In genomic region chr19:35471075-35471474, GRCh38 we compare ENCODE assay signal across 20 cellular contexts. TPM values are rescaled to one million over a fixed set of nuclear protein-coding genes. Genes with fewer than 3 reads are reported as not detected.
"Had no signal": no experiment of that assay in that cellular context is flagged by ENCODE, and none has a peak within 500 bp of the region (broad histone marks: within the 10 kb centered on the region; RNA-seq: fewer than 3 reads in every experiment).

No MANE protein-coding gene starts in this region.

RNA-seq across cellular contexts. Expression of gene KRTDAP, which starts 19.2 kb away (rescaled TPM):
- total RNA-seq: activated naive CD4-positive, alpha-beta T cell treated with anti-CD3 and anti-CD28 coated beads for 36 hours; activated naive CD4-positive, alpha-beta T cell treated with anti-CD3 and anti-CD28 coated beads, Interleukin-2, amount 50 U/mL, for 72 hours; activated naive CD8-positive, alpha-beta T cell treated with anti-CD3 and anti-CD28 coated beads for 36 hours; activated naive CD8-positive, alpha-beta T cell treated with anti-CD3 and anti-CD28 coated beads, Interleukin-2, amount 10 ng/mL, durations not matched to agents 7 days and 5 days; activated T-cell treated with anti-CD3 and anti-CD28 coated beads, Interleukin-2, amount 50 U/mL, for 4 hours; activated T-cell treated with anti-CD3 and anti-CD28 coated beads, Interleukin-2, amount 50 U/mL, for 72 hours; activated T-helper 1 cell treated with anti-CD3 and anti-CD28 coated beads, Interleukin-12 subunit alpha, Interleukin-12 subunit beta, Interleukin-2, Interleukin-4 antibody, amounts not matched to agents 30 ng/mL and 10 ng/mL and 1 ng/mL, durations not matched to agents 14 hours and 24 hours and 36 hours; activated T-helper 17 cell treated with anti-CD3 and anti-CD28 coated beads, Interleukin-2, amount 50 U/mL, for 72 hours; activated T-helper 2 cell treated with anti-CD3 and anti-CD28 coated beads, Interferon-gamma antibody, Interleukin-2, Interleukin-4, amounts not matched to agents 10 μg/mL and 5 μg/mL and 100 μg/mL, durations not matched to agents 14 hours and 24 hours and 36 hours; adrenal gland; aorta; ascending aorta; astrocyte; body of pancreas; breast epithelium; bronchial epithelial cell; cardiac muscle cell; cardiac septum; cerebellum; chondrocyte had no signal
- polyA plus RNA-seq: adrenal gland, aorta had no signal

RNA-seq across cellular contexts. Expression of gene FFAR2, which starts 23.0 kb away (rescaled TPM):
- total RNA-seq: activated naive CD4-positive, alpha-beta T cell treated with anti-CD3 and anti-CD28 coated beads for 36 hours; activated naive CD4-positive, alpha-beta T cell treated with anti-CD3 and anti-CD28 coated beads, Interleukin-2, amount 50 U/mL, for 72 hours; activated naive CD8-positive, alpha-beta T cell treated with anti-CD3 and anti-CD28 coated beads for 36 hours; activated naive CD8-positive, alpha-beta T cell treated with anti-CD3 and anti-CD28 coated beads, Interleukin-2, amount 10 ng/mL, durations not matched to agents 7 days and 5 days; activated T-cell treated with anti-CD3 and anti-CD28 coated beads, Interleukin-2, amount 50 U/mL, for 4 hours; activated T-cell treated with anti-CD3 and anti-CD28 coated beads, Interleukin-2, amount 50 U/mL, for 72 hours; activated T-helper 1 cell treated with anti-CD3 and anti-CD28 coated beads, Interleukin-12 subunit alpha, Interleukin-12 subunit beta, Interleukin-2, Interleukin-4 antibody, amounts not matched to agents 30 ng/mL and 10 ng/mL and 1 ng/mL, durations not matched to agents 14 hours and 24 hours and 36 hours; activated T-helper 17 cell treated with anti-CD3 and anti-CD28 coated beads, Interleukin-2, amount 50 U/mL, for 72 hours; activated T-helper 2 cell treated with anti-CD3 and anti-CD28 coated beads, Interferon-gamma antibody, Interleukin-2, Interleukin-4, amounts not matched to agents 10 μg/mL and 5 μg/mL and 100 μg/mL, durations not matched to agents 14 hours and 24 hours and 36 hours; ascending aorta; astrocyte; body of pancreas; bronchial epithelial cell; cardiac muscle cell; cerebellum; chondrocyte had no signal
- polyA plus RNA-seq: cardiac muscle cell had no signal

RNA-seq across cellular contexts. Expression of gene DMKN, which starts 42.4 kb away (rescaled TPM):
- total RNA-seq: activated T-helper 1 cell treated with anti-CD3 and anti-CD28 coated beads, Interleukin-12 subunit alpha, Interleukin-12 subunit beta, Interleukin-2, Interleukin-4 antibody, amounts not matched to agents 30 ng/mL and 10 ng/mL and 1 ng/mL, durations not matched to agents 14 hours and 24 hours and 36 hours had no signal

RNA-seq across cellular contexts. Expression of gene SBSN, which starts 57.0 kb away (rescaled TPM):
- total RNA-seq: activated naive CD4-positive, alpha-beta T cell treated with anti-CD3 and anti-CD28 coated beads for 36 hours; activated naive CD4-positive, alpha-beta T cell treated with anti-CD3 and anti-CD28 coated beads, Interleukin-2, amount 50 U/mL, for 72 hours; activated naive CD8-positive, alpha-beta T cell treated with anti-CD3 and anti-CD28 coated beads for 36 hours; activated naive CD8-positive, alpha-beta T cell treated with anti-CD3 and anti-CD28 coated beads, Interleukin-2, amount 10 ng/mL, durations not matched to agents 7 days and 5 days; activated T-cell treated with anti-CD3 and anti-CD28 coated beads, Interleukin-2, amount 50 U/mL, for 4 hours; activated T-helper 1 cell treated with anti-CD3 and anti-CD28 coated beads, Interleukin-12 subunit alpha, Interleukin-12 subunit beta, Interleukin-2, Interleukin-4 antibody, amounts not matched to agents 30 ng/mL and 10 ng/mL and 1 ng/mL, durations not matched to agents 14 hours and 24 hours and 36 hours; activated T-helper 17 cell treated with anti-CD3 and anti-CD28 coated beads, Interleukin-2, amount 50 U/mL, for 72 hours; activated T-helper 2 cell treated with anti-CD3 and anti-CD28 coated beads, Interferon-gamma antibody, Interleukin-2, Interleukin-4, amounts not matched to agents 10 μg/mL and 5 μg/mL and 100 μg/mL, durations not matched to agents 14 hours and 24 hours and 36 hours; adrenal gland; aorta; ascending aorta; body of pancreas; breast epithelium; cardiac septum; cerebellum had no signal
- polyA plus RNA-seq: cardiac muscle cell had no signal
